In the genomic region with DNA sequence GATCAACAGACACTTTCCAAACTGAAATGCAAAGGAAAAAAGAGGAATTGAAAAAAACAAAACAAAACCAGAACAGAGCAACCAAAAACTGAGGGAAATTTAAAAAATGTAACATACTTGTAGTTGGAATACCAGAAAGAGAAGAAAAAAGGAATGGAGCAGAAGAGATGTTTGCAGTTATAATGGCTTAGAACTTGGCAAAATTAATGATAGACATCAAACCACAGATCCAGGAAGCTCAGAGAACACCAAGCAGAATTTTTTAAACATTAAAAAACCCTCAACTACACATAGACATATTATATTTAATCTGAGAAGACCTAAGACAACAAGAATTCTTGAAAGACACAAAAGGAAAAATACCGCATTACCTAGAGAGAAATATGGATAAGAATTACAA, we compare ENCODE assay signal across 39 cellular contexts. TPM values are rescaled to one million over a fixed set of nuclear protein-coding genes. Genes with fewer than 3 reads are reported as not detected.
"Had no signal": no experiment of that assay in that cellular context is flagged by ENCODE, and none has a peak within 500 bp of the region (broad histone marks: within the 10 kb centered on the region; RNA-seq: fewer than 3 reads in every experiment).

No MANE protein-coding gene starts in this region.

- DNase-seq: Karpas-422, Kasumi-1, MG63, MM.1S, NCI-H1048, NCI-H1092, NCI-H1092 treated with DMSO at 0.1 percent for 48 hours, NCI-H1105, NCI-H1105 treated with DMSO at 0.1 percent for 48 hours, NCI-H1417, NCI-H1417 treated with DMSO at 0.1 percent for 48 hours, NCI-H1436, NCI-H1436 treated with DMSO at 0.1 percent for 48 hours, NCI-H146, NCI-H1694, NCI-H1694 treated with DMSO at 0.1 percent for 48 hours, NCI-H187, NCI-H187 treated with DMSO at 0.1 percent for 48 hours, NCI-H1930, NCI-H2029, NCI-H2029 treated with DMSO at 0.1 percent for 48 hours, NCI-H2081, NCI-H2081 treated with DMSO at 0.1 percent for 48 hours, NCI-H2107, NCI-H2171, NCI-H2171 treated with DMSO at 0.1 percent for 48 hours, NCI-H226, NCI-H345, NCI-H446, NCI-H446 treated with DMSO at 0.1 percent for 48 hours, NCI-H510A, NCI-H510A treated with DMSO at 0.1 percent for 48 hours, NCI-H524, NCI-H524 treated with DMSO at 0.1 percent for 48 hours, NCI-H526 had no signal

- H3K4me3 ChIP-seq: MG63 had no signal

- H3K36me3 ChIP-seq: MG63 had no signal

RNA-seq across cellular contexts. Expression of a gene that starts 46.1 kb away (rescaled TPM):
- total RNA-seq: LHCN-M2, M059J, MCF 10A, NCI-H460 had no signal

RNA-seq across cellular contexts. Expression of a gene that starts 52.6 kb away (rescaled TPM):
- total RNA-seq: LHCN-M2, NCI-H460 had no signal
